In genomic region chr5:72814864-72815263, GRCh38 we compare ENCODE assay signal across 15 cellular contexts. TPM values are rescaled to one million over a fixed set of nuclear protein-coding genes. Genes with fewer than 3 reads are reported as not detected.
A peak's percentile ranks its signal among the peaks of the same experiment; 100 is the strongest.
DNase-seq lines count a peak whose midpoint lies in the region; ATAC-seq and TF ChIP-seq lines count a peak whose summit lies in the region.
"Had no signal": no experiment of that assay in that cellular context is flagged by ENCODE, and none has a peak within 500 bp of the region (broad histone marks: within the 10 kb centered on the region; RNA-seq: fewer than 3 reads in every experiment).

No MANE protein-coding gene starts in this region.

- peaks cover 5% of the 10 kb centered on the region for H3F3A ChIP-seq in DOHH2 (ENCODE audit: control insufficient read depth, insufficient read depth)

- in situ Hi-C loops in Panc1 (cut with HindIII; ENCODE audit: low pct_unique_long_range_greater_than_20kb, low sequenced_read_pairs), result no loop called here

- H3K27me3 ChIP-seq in DOHH2 (ENCODE audit: control insufficient read depth, low read length), result no peaks in the 10 kb centered on the region
- no peaks in the 10 kb centered on the region for H3K27me3 ChIP-seq in Panc1 (ENCODE audit: control insufficient read depth, insufficient read depth, low read length)
- H3K27me3 ChIP-seq in hepatocyte, result no peaks in the 10 kb centered on the region
- H3K27me3 ChIP-seq in sigmoid colon, result no peaks in the 10 kb centered on the region
- H3K27me3 ChIP-seq: right atrium auricular region had no signal

- TF ChIP-seq EP300 in sigmoid colon (IDR thresholded peaks at IDR 0.05), result no peak

- no peak overlapping the region for H3K4me3 Mint-ChIP-seq in activated CD4-positive, alpha-beta T cell treated with anti-CD3 and anti-CD28 coated beads for 36 hours

- H3K36me3 ChIP-seq in DOHH2 (ENCODE audit: control insufficient read depth, low read length), result peaks cover 7% of the 10 kb centered on the region
- H3K36me3 ChIP-seq in Panc1 (ENCODE audit: control insufficient read depth, insufficient read depth, low read length), result peaks cover 3% of the 10 kb centered on the region; the same call in 1 of the 2 replicates
- no peaks in the 10 kb centered on the region for H3K36me3 ChIP-seq in hepatocyte (replicated peaks; ENCODE audit: insufficient read depth, low read depth)
- no peaks in the 10 kb centered on the region for H3K36me3 ChIP-seq in sigmoid colon
- H3K36me3 ChIP-seq: right atrium auricular region had no signal

- CTCF ChIA-PET in Panc1 (lab: Charles Lee), result no interaction called here
- CTCF ChIA-PET in activated CD4-positive, alpha-beta T cell treated with anti-CD3 and anti-CD28 coated beads for 36 hours (lab: Charles Lee), result interaction anchor here (1.3 kb wide), 1 partner anchor 15 kb away, joined by 3 read pairs; no protein-coding TSS in a partner anchor

- peaks cover 18% of the 10 kb centered on the region for H3K27me3 Mint-ChIP-seq in activated CD4-positive, alpha-beta T cell treated with anti-CD3 and anti-CD28 coated beads for 36 hours

- peaks cover 14% of the 10 kb centered on the region for H3K4me1 Mint-ChIP-seq in activated CD4-positive, alpha-beta T cell treated with anti-CD3 and anti-CD28 coated beads for 36 hours

- H3K4me2 ChIP-seq in DOHH2 (ENCODE audit: low read length), result peak overlapping the region; percentile 96
- peak overlapping the region; percentile 90 for H3K4me2 ChIP-seq in hepatocyte

- BruUV-seq in Panc1 (replicated peaks; lab: Mats Ljungman, UMichigan), result no TSS peak

- H3K27ac Mint-ChIP-seq in activated CD4-positive, alpha-beta T cell treated with anti-CD3 and anti-CD28 coated beads for 36 hours, result no peak overlapping the region

- H4K20me1 ChIP-seq in DOHH2 (ENCODE audit: control insufficient read depth, insufficient read depth, low read depth, low read length), result peaks cover 4% of the 10 kb centered on the region; the same call in 1 of the 2 replicates
- H4K20me1 ChIP-seq in hepatocyte (ENCODE audit: insufficient read depth, poor library complexity, severe bottlenecking), result no peaks in the 10 kb centered on the region

- H2AFZ ChIP-seq in hepatocyte, result no peak overlapping the region

- peak overlapping the region; percentile 96; the same call in 1 of the 2 replicates for H3K4me3 ChIP-seq in DOHH2 (ENCODE audit: low read length)
- no peak overlapping the region; a peak in 1 of 4 replicates for H3K4me3 ChIP-seq in Panc1 (ENCODE audit: low read depth in 2 of 2, low read length in 2 of 2)
- H3K4me3 ChIP-seq in hepatocyte, result no peak overlapping the region
- no peak overlapping the region for H3K4me3 ChIP-seq in sigmoid colon
- H3K4me3 ChIP-seq: lung had no signal

- no peaks in the 10 kb centered on the region for H3K9me2 ChIP-seq in DOHH2 (replicated peaks; ENCODE audit: control insufficient read depth, low read length)
- H3K9me2 ChIP-seq in hepatocyte (replicated peaks; ENCODE audit: insufficient read depth), result no peaks in the 10 kb centered on the region

- POLR2A ChIA-PET in Panc1 (lab: Charles Lee), result no interaction called here
- POLR2A ChIA-PET in activated CD4-positive, alpha-beta T cell treated with anti-CD3 and anti-CD28 coated beads for 36 hours (lab: Charles Lee), result no interaction called here

- ATAC-seq in Panc1 (no peak), GM19463 (IDR thresholded peaks at IDR 0.05; ENCODE audit: unreplicated experiment) (no peak)
- no peak for ATAC-seq in activated CD4-positive, alpha-beta T cell treated with anti-CD3 and anti-CD28 coated beads for 36 hours
- ATAC-seq: natural killer cell treated with Interleukin-12 subunit alpha and Interleukin-12 subunit beta and Interleukin-15 and Interleukin-18, amount 100 ng/mL, for 72 hours had no signal

- H3K9me3 ChIP-seq in DOHH2 (ENCODE audit: control insufficient read depth, insufficient read depth, low read length), result no peaks in the 10 kb centered on the region
- H3K9me3 ChIP-seq in Panc1 (ENCODE audit: control insufficient read depth, insufficient read depth, low read depth, low read length), result no peaks in the 10 kb centered on the region; the same call in 1 of the 2 replicates
- H3K9me3 ChIP-seq in hepatocyte (ENCODE audit: low read depth), result no peaks in the 10 kb centered on the region
- no peaks in the 10 kb centered on the region for H3K9me3 ChIP-seq in sigmoid colon
- H3K9me3 ChIP-seq: right atrium auricular region had no signal

- H3K9me3 Mint-ChIP-seq in activated CD4-positive, alpha-beta T cell treated with anti-CD3 and anti-CD28 coated beads for 36 hours (ENCODE audit: low read depth), result no peaks in the 10 kb centered on the region
- H3K9me3 Mint-ChIP-seq: natural killer cell treated with Interleukin-12 subunit alpha and Interleukin-12 subunit beta and Interleukin-15 and Interleukin-18, amount 100 ng/mL, for 72 hours had no signal

- intact Hi-C loops in Panc1 (cut with micrococcal nuclease; ENCODE audit: unreplicated experiment) (no loop called here), sigmoid colon (cut with DNase I) (loop anchor here (10.0 kb wide), 1 partner anchor 90 kb away; no protein-coding TSS in a partner anchor)
- intact Hi-C loops in activated CD4-positive, alpha-beta T cell treated with anti-CD3 and anti-CD28 coated beads for 36 hours (cut with DNase I, micrococcal nuclease), result loop anchor here (5.0 to 10.0 kb wide), 2 partner anchors 450 to 508 kb away; no protein-coding TSS in a partner anchor

- peaks cover 35% of the 10 kb centered on the region for H3K79me2 ChIP-seq in DOHH2 (ENCODE audit: control insufficient read depth, low read length)
- peaks cover 27% of the 10 kb centered on the region for H3K79me2 ChIP-seq in hepatocyte

- DNase-seq in Panc1 (ENCODE audit: low read depth, low spot score) (no peak), hepatocyte (ENCODE audit: low spot score) (no peak), sigmoid colon (no peak), iPS-NIHi7 (ENCODE audit: extremely low spot score) (no peak), DMS79 (lab: John Stamatoyannopoulos, UW) (no peak)
- DNase-seq in activated CD4-positive, alpha-beta T cell treated with anti-CD3 and anti-CD28 coated beads for 36 hours, result no peak
- DNase-seq: activated naive CD4-positive, alpha-beta T cell; activated T-cell treated with anti-CD3 and anti-CD28 coated beads for 4 hours; aorta; SW 1271 had no signal

- peaks cover 28% of the 10 kb centered on the region for H3K4me1 ChIP-seq in DOHH2 (ENCODE audit: control insufficient read depth, low read length)
- peaks cover 26% of the 10 kb centered on the region for H3K4me1 ChIP-seq in Panc1 (ENCODE audit: control insufficient read depth, insufficient read depth, low read length)
- H3K4me1 ChIP-seq in hepatocyte (ENCODE audit: insufficient read depth), result peaks cover 17% of the 10 kb centered on the region
- peaks cover 0 to 29% (median 24%) of the 10 kb centered on the region in 4 donors for H3K4me1 ChIP-seq in sigmoid colon

- no peak for TF ChIP-seq CTCF in DOHH2 (IDR thresholded peaks at IDR 0.05; ENCODE audit: low read depth, low read length, poor library complexity, severe bottlenecking)
- TF ChIP-seq CTCF in Panc1 (IDR thresholded peaks at IDR 0.05), result no peak
- TF ChIP-seq CTCF in hepatocyte (IDR thresholded peaks at IDR 0.05; ENCODE audit: poor library complexity), result no peak
- TF ChIP-seq CTCF in sigmoid colon (IDR thresholded peaks at IDR 0.05), result no peak

- no peak for TF ChIP-seq POLR2A in sigmoid colon (IDR thresholded peaks at IDR 0.05)

- WGBS in hepatocyte (ENCODE audit: low lambda C conversion rate, missing lambda C conversion rate), result 94% methylated on average over 1 of the region's 1 CpG
- WGBS in sigmoid colon, 2 donors, result 88 to 90% methylated on average over 1 of the region's 1 CpG

- H3K36me3 Mint-ChIP-seq in activated CD4-positive, alpha-beta T cell treated with anti-CD3 and anti-CD28 coated beads for 36 hours (ENCODE audit: low read depth), result no peaks in the 10 kb centered on the region
- H3K36me3 Mint-ChIP-seq: natural killer cell treated with Interleukin-12 subunit alpha and Interleukin-12 subunit beta and Interleukin-15 and Interleukin-18, amount 100 ng/mL, for 72 hours had no signal

- H3K27ac ChIP-seq in DOHH2 (ENCODE audit: low read depth, low read length) (no peak overlapping the region), Panc1 (ENCODE audit: low read length) (peak overlapping the region; percentile 98; the same call in 1 of the 2 replicates), hepatocyte (peak overlapping the region; percentile 99), sigmoid colon (peak overlapping the region; percentile 94 to 98 (median 96))

RNA-seq across cellular contexts. Expression of gene TNPO1, which starts 1.6 kb away (rescaled TPM):
- total RNA-seq in Panc1 (2021; ENCODE audit: unreplicated experiment), result 169 TPM
- 47.4 TPM for polyA plus RNA-seq in Panc1 (2012; ENCODE audit: insufficient read length)
- 128 and 143 TPM in 2 replicates for total RNA-seq in hepatocyte
- polyA plus RNA-seq in hepatocyte, result 39.4 and 53.5 TPM in 2 replicates
- total RNA-seq in sigmoid colon, result 100 to 1,000 TPM in 3 of 4 donors, 10 to 100 TPM in 1; 86.2 to 145 (median 113) TPM
- polyA plus RNA-seq in sigmoid colon, result 10 to 100 TPM; 18.6 to 28.7 (median 22.8) TPM
- 100 to 1,000 TPM; 107 to 162 TPM for total RNA-seq in activated CD4-positive, alpha-beta T cell treated with anti-CD3 and anti-CD28 coated beads for 36 hours
